11 cellular contexts compared by ENCODE assay signal in the genomic region with DNA sequence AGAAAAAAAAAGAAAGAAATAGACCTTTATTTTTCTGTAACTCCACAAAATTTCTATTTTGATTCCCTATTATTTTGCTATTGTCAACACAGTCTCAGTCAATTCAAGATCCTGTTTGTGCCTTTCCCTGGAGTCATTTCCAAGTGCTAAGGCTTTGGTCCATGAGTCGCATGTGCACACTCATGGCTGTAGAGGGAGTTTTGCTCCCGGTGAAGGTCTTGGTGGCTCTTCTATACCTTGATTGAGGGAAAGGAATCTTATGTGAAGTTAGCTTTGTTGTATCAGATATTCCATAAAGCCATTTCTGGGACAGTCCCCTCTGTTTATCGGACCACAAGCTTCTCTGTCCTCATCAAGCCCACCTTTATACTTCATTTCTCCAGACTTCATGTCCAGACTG. TPM values are rescaled to one million over a fixed set of nuclear protein-coding genes. Genes with fewer than 3 reads are reported as not detected.
DNase-seq lines count a peak whose midpoint lies in the region; ATAC-seq and TF ChIP-seq lines count a peak whose summit lies in the region.
"Had no signal": no experiment of that assay in that cellular context is flagged by ENCODE, and none has a peak within 500 bp of the region (broad histone marks: within the 10 kb centered on the region; RNA-seq: fewer than 3 reads in every experiment).

No MANE protein-coding gene starts in this region.

- POLR2A ChIA-PET in PC-9 (lab: Charles Lee; ENCODE audit: unreplicated experiment): no interaction called here
- POLR2A ChIA-PET in CD8-positive, alpha-beta T cell (lab: Charles Lee): no interaction called here

- H3K36me3 Mint-ChIP-seq in CD8-positive, alpha-beta T cell: no peaks in the 10 kb centered on the region

- H4K20me1 ChIP-seq in PC-9 (ENCODE audit: insufficient read depth): no peaks in the 10 kb centered on the region

- no peak for ATAC-seq in HG02840 (IDR thresholded peaks at IDR 0.05; ENCODE audit: low FRiP score, unreplicated experiment)
- no peak for ATAC-seq in CD8-positive, alpha-beta T cell
- ATAC-seq: T-helper 17 cell had no signal

- no peak overlapping the region for H2AFZ ChIP-seq in PC-9

- TF ChIP-seq CTCF in PC-9 (conservative IDR thresholded peaks at IDR 0.05) (peak; percentile 53; the same call in 1 of the 2 replicates), foreskin fibroblast (IDR thresholded peaks at IDR 0.05; ENCODE audit: low read depth, low read length) (peak; percentile 42)
- no peak for TF ChIP-seq CTCF in CD8-positive, alpha-beta T cell (IDR thresholded peaks at IDR 0.05)

- H3K4me1 ChIP-seq in PC-9 (replicated peaks; ENCODE audit: insufficient read depth): peaks cover 8% of the 10 kb centered on the region; the same call in 1 of the 2 replicates
- H3K4me1 ChIP-seq in CD8-positive, alpha-beta T cell (ENCODE audit: insufficient read depth, low read length): peaks cover 7% of the 10 kb centered on the region

- no peaks in the 10 kb centered on the region for H3K36me3 ChIP-seq in PC-9 (ENCODE audit: low read depth)
- H3K36me3 ChIP-seq in CD8-positive, alpha-beta T cell (ENCODE audit: insufficient read depth, low read length): no peaks in the 10 kb centered on the region

- H3K27ac Mint-ChIP-seq in CD8-positive, alpha-beta T cell: no peak overlapping the region

- no peak overlapping the region for H3K27ac ChIP-seq in PC-9
- H3K27ac ChIP-seq in CD8-positive, alpha-beta T cell (ENCODE audit: low read depth, low read length): no peak overlapping the region

- no peak overlapping the region for H3K4me3 ChIP-seq in PC-9
- no peak overlapping the region for H3K4me3 ChIP-seq in foreskin fibroblast (ENCODE audit: low read depth in 1 of 2, low read length in 2 of 2)
- no peak overlapping the region for H3K4me3 ChIP-seq in CD8-positive, alpha-beta T cell (ENCODE audit: low read depth, low read length)

- BruUV-seq in PC-9 (replicated peaks; lab: Mats Ljungman, UMichigan): no TSS peak

- no peaks in the 10 kb centered on the region for H3K27me3 ChIP-seq in PC-9 (ENCODE audit: insufficient read depth, low read depth)
- H3K27me3 ChIP-seq in CD8-positive, alpha-beta T cell (ENCODE audit: insufficient read depth, low read length): no peaks in the 10 kb centered on the region

- no peak overlapping the region for H3K4me2 ChIP-seq in PC-9

- no peaks in the 10 kb centered on the region for H3K9me2 ChIP-seq in PC-9 (ENCODE audit: insufficient read depth)

- DNase-seq in A172 (ENCODE audit: low spot score) (peak; percentile 28), GDM1 (lab: John Stamatoyannopoulos, UW) (peak; percentile 19), PC-9 (no peak), foreskin fibroblast (peak in 1 of 2 donors; percentile 25), NCI-H446 treated with DMSO at 0.1 percent for 48 hours (lab: John Stamatoyannopoulos, UW) (no peak)
- no peak for DNase-seq in CD8-positive, alpha-beta T cell
- no peak for DNase-seq in stimulated activated CD4-positive, alpha-beta T cell treated with anti-CD3 and anti-CD28 coated beads, Interleukin-2, amount 100 ng/mL, for 48 hours
- DNase-seq: NCI-H187, posterior cingulate gyrus, T-helper 17 cell had no signal

- intact Hi-C loops in PC-9 (cut with micrococcal nuclease; ENCODE audit: unreplicated experiment): no loop called here
- intact Hi-C loops in CD8-positive, alpha-beta T cell (cut with DNase I, micrococcal nuclease): loop anchor here (5.0 to 10.0 kb wide), 3 partner anchors 191 to 368 kb away; no protein-coding TSS in a partner anchor

- H3K79me2 ChIP-seq in PC-9 (ENCODE audit: low read depth): no peaks in the 10 kb centered on the region

- H3K4me1 Mint-ChIP-seq in CD8-positive, alpha-beta T cell (ENCODE audit: low read depth): peaks cover 24% of the 10 kb centered on the region

- H3K9me3 Mint-ChIP-seq in CD8-positive, alpha-beta T cell: no peaks in the 10 kb centered on the region

- CTCF ChIA-PET in PC-9 (lab: Charles Lee): no interaction called here
- CTCF ChIA-PET in CD8-positive, alpha-beta T cell (lab: Charles Lee): no interaction called here

- H3K9me3 ChIP-seq in PC-9 (ENCODE audit: insufficient read depth, low read depth): no peaks in the 10 kb centered on the region
- H3K9me3 ChIP-seq in CD8-positive, alpha-beta T cell (ENCODE audit: low read length): no peaks in the 10 kb centered on the region

- H3K4me3 Mint-ChIP-seq in CD8-positive, alpha-beta T cell: no peak overlapping the region
- H3K4me3 Mint-ChIP-seq: T-helper 17 cell had no signal

- peaks cover 13% of the 10 kb centered on the region; the same call in 1 of the 2 replicates for H3F3A ChIP-seq in PC-9 (ENCODE audit: insufficient read depth, low read depth)

- H3K27me3 Mint-ChIP-seq in CD8-positive, alpha-beta T cell (ENCODE audit: low read depth): no peaks in the 10 kb centered on the region
- H3K27me3 Mint-ChIP-seq: T-helper 17 cell had no signal

RNA-seq across cellular contexts. Expression of a gene that starts 58.7 kb away (rescaled TPM):
- not detected in 2 replicates for total RNA-seq in A172 (2014; rRNA removed; shearing (Covaris generic))
- total RNA-seq in PC-9 (2021): not detected in 2 replicates
- total RNA-seq in CD8-positive, alpha-beta T cell: 10 to 100 TPM; 16.3 to 16.6 TPM

RNA-seq across cellular contexts. Expression of a gene that starts 59.0 kb away (rescaled TPM):
- 16.8 and 17.0 TPM in 2 replicates for total RNA-seq in A172 (2014; rRNA removed; shearing (Covaris generic))
- total RNA-seq in PC-9 (2021): 8.9 and 10.7 TPM in 2 replicates
- 10 to 100 TPM; 42.0 to 42.4 TPM for total RNA-seq in CD8-positive, alpha-beta T cell

Comparison
In these comparisons a context has a peak if more than half of its experiments do, and no peak if none do; other contexts are left out.
1. DNase-seq: peak in A172 (single experiment) and GDM1 (single experiment); none in PC-9 (0 of 2), CD8-positive, alpha-beta T cell (0 of 7), NCI-H446 treated with DMSO at 0.1 percent for 48 hours (single experiment) and stimulated activated CD4-positive, alpha-beta T cell treated with anti-CD3 and anti-CD28 coated beads, Interleukin-2, amount 100 ng/mL, for 48 hours (0 of 2).
2. RNA of a gene that starts 58.7 kb away (total RNA-seq): 16.3 to 16.6 TPM in CD8-positive, alpha-beta T cell; not detected in PC-9 and not detected in A172; every median in the first group is over 10 times any median in the second.